Comparison of ENCODE assay signal across 9 cellular contexts in genomic region chr4:102535398-102536082, GRCh38. TPM values are rescaled to one million over a fixed set of nuclear protein-coding genes. Genes with fewer than 3 reads are reported as not detected.
DNase-seq lines count a peak whose midpoint lies in the region; ATAC-seq, FAIRE-seq and TF ChIP-seq lines count a peak whose summit lies in the region.
"Had no signal": no experiment of that assay in that cellular context is flagged by ENCODE, and none has a peak within 500 bp of the region (broad histone marks: within the 10 kb centered on the region; RNA-seq: fewer than 3 reads in every experiment).

No MANE protein-coding gene starts in this region.

- ATAC-seq in GM19372 (IDR thresholded peaks at IDR 0.05; ENCODE audit: low read depth, unreplicated experiment): peak; percentile 66
- ATAC-seq in HG03432 (IDR thresholded peaks at IDR 0.05; ENCODE audit: unreplicated experiment): peak; percentile 86
- ATAC-seq in GM12878: peak; percentile 78

- no peaks in the 10 kb centered on the region for H4K20me1 ChIP-seq in GM12878 (ENCODE audit: control insufficient read depth, insufficient read depth)
- 0 out of 2 replicates have a peak, but pooled peaks cover 3% of the 10 kb centered on the region for H4K20me1 ChIP-seq in MM.1S (ENCODE audit: insufficient read depth, low read length)

- no peak for FAIRE-seq in GM12878 (lab: Jason Lieb, UNC)
- FAIRE-seq: endometrium had no signal

- H3K79me2 ChIP-seq in GM12878 (ENCODE audit: control insufficient read depth, insufficient read depth, low read length): peaks cover 53% of the 10 kb centered on the region
- H3K79me2 ChIP-seq in MM.1S (ENCODE audit: low read length): peaks cover 69% of the 10 kb centered on the region

- TF ChIP-seq POLR2A in GM12878 (IDR thresholded peaks at IDR 0.05; ENCODE audit: low read depth, low read length): no peak

- CTCF ChIA-PET in GM12878 (lab: Yijun Ruan, JAX): interaction anchor here (1.7 to 2.9 kb wide), 2 partner anchors 10 to 11 kb away, joined by 7 to 25 read pairs; no protein-coding TSS in a partner anchor

- peaks cover 17% of the 10 kb centered on the region for H3K4me1 ChIP-seq in GM12878 (ENCODE audit: control insufficient read depth, insufficient read depth, low read length)
- peaks cover 22% of the 10 kb centered on the region for H3K4me1 ChIP-seq in MM.1S (ENCODE audit: low read length)

- H3K27me3 ChIP-seq in GM12878 (replicated peaks in 1 of 2; ENCODE audit: control insufficient read depth in 2 of 2, insufficient read depth in 2 of 2, low read length in 1 of 2) (no peaks in the 10 kb centered on the region), MM.1S (replicated peaks; ENCODE audit: insufficient read depth, low read length) (no peaks in the 10 kb centered on the region)

- H3K36me3 ChIP-seq in GM12878 (ENCODE audit: control insufficient read depth in 2 of 2, insufficient read depth in 2 of 2, low read length in 1 of 2) (peaks cover 3 to 22% of the 10 kb centered on the region in 2 experiments), MM.1S (replicated peaks; ENCODE audit: insufficient read depth, low read length) (0 out of 2 replicates have a peak, but pooled peaks cover 6% of the 10 kb centered on the region)

- H3K4me2 ChIP-seq in GM12878 (ENCODE audit: control insufficient read depth, insufficient read depth): peak overlapping the region; percentile 28; the same call in 1 of the 2 replicates
- no peak overlapping the region for H3K4me2 ChIP-seq in MM.1S (ENCODE audit: low read depth, low read length)

- BruUV-seq in GM12878 (replicated peaks; lab: Mats Ljungman, UMichigan): no TSS peak

- TF ChIP-seq RAD21 in GM12878 (IDR thresholded peaks at IDR 0.05; ENCODE audit: insufficient read depth, low read depth, low read length): no peak

- peak in 1 of 2 experiments; percentile 77; a peak in 2 of 4 replicates for TF ChIP-seq EP300 in GM12878 (IDR thresholded peaks at IDR 0.05; ENCODE audit: borderline replicate concordance in 1 of 2, control insufficient read depth in 1 of 2, low read depth in 2 of 2, low read length in 2 of 2)

- H3K27ac ChIP-seq in GM12878 (ENCODE audit: control insufficient read depth, insufficient read depth) (peak overlapping the region; percentile 29; the same call in 1 of the 2 replicates), MM.1S (ENCODE audit: low read length) (no peak overlapping the region)

- no peak for TF ChIP-seq CTCF in GM12878 (IDR thresholded peaks at IDR 0.05 in 2 of 3, conservative IDR thresholded peaks at IDR 0.05 in 1 of 3; ENCODE audit: control insufficient read depth in 2 of 3, extremely low read depth in 1 of 3, insufficient read depth in 1 of 3, low read depth in 3 of 3, low read length in 3 of 3)
- no peak for TF ChIP-seq CTCF in MM.1S (IDR thresholded peaks at IDR 0.05; ENCODE audit: low read length)

- H3K4me3 ChIP-seq in GM12878 (no peak overlapping the region), MM.1S (ENCODE audit: low read length) (no peak overlapping the region)

- H2AFZ ChIP-seq in GM12878 (ENCODE audit: control insufficient read depth, low read depth, low read length) (no peak overlapping the region), MM.1S (ENCODE audit: low read length) (no peak overlapping the region)

- no peaks in the 10 kb centered on the region for H3K9me3 ChIP-seq in GM12878 (replicated peaks; ENCODE audit: control insufficient read depth, insufficient read depth, low read length)
- H3K9me3 ChIP-seq in MM.1S (replicated peaks; ENCODE audit: insufficient read depth, low read length): no peaks in the 10 kb centered on the region

- in situ Hi-C loops in GM12878 (cut with MboI) (no loop called here), G401 (cut with HindIII; ENCODE audit: low sequenced_read_pairs) (no loop called here)

- H3F3A ChIP-seq in MM.1S (ENCODE audit: insufficient read depth, low read length): peaks cover 7% of the 10 kb centered on the region; the same call in 1 of the 2 replicates

- no peaks in the 10 kb centered on the region for H3K9me2 ChIP-seq in MM.1S (replicated peaks; ENCODE audit: insufficient read depth, low read length)

- RAD21 ChIA-PET in GM12878 (lab: Charles Lee; ENCODE audit: unreplicated experiment): interaction anchor here (1.5 to 2.1 kb wide), 3 partner anchors 8 to 35 kb away, joined by 6 to 11 read pairs (median 6); partner anchors contain the start of gene NFKB1

- SMC1A ChIA-PET in GM12878 (lab: Charles Lee; ENCODE audit: uncharacterized antibody, unreplicated experiment): interaction anchor here (1.3 to 6.4 kb wide), 6 partner anchors 12 to 33 kb away, joined by 3 to 81 read pairs (median 12); no protein-coding TSS in a partner anchor

- intact Hi-C loops in GM12878 (cut with micrococcal nuclease; ENCODE audit: unreplicated experiment): no loop called here

- WGBS in GM12878 (ENCODE audit: insufficient coverage, insufficient replicate concordance, low lambda C conversion rate, missing lambda C conversion rate): 34% methylated on average over 4 of the region's 4 CpGs

- H3K9ac ChIP-seq in GM12878 (ENCODE audit: control insufficient read depth, insufficient read depth, low read length) (no peak overlapping the region), MM.1S (ENCODE audit: low read length) (no peak overlapping the region)

- POLR2A ChIA-PET in GM12878 (lab: Charles Lee): interaction anchor here (0.6 to 1.0 kb wide), 4 partner anchors 9 to 50 kb away, joined by 3 to 4 read pairs (median 3); no protein-coding TSS in a partner anchor

- DNase-seq in AG08395 (ENCODE audit: low spot score): peak; percentile 52
- no peak for DNase-seq in GM12878 (ENCODE audit: low read depth, low spot score)
- no peak for DNase-seq in hypothalamus (lab: John Stamatoyannopoulos, UW)
- no peak for DNase-seq in G401 (ENCODE audit: low spot score)
- no peak for DNase-seq in MM.1S
- DNase-seq in NCI-H146 (lab: John Stamatoyannopoulos, UW): no peak

TF ChIP-seq in GM12878, 131 proteins besides CTCF, POLR2A, EP300 and RAD21 (continues in another document):
- TF ChIP-seq STAT3 (IDR thresholded peaks at IDR 0.05; ENCODE audit: low read depth, low read length) (no peak), ZNF384 (IDR thresholded peaks at IDR 0.05; ENCODE audit: borderline replicate concordance, low read depth, low read length) (peak; percentile 53; the same call in 1 of the 2 replicates), BACH1 (IDR thresholded peaks at IDR 0.05; ENCODE audit: borderline replicate concordance) (no peak), MTA2 (IDR thresholded peaks at IDR 0.05; ENCODE audit: low read depth) (peak; percentile 40), BCL11A (IDR thresholded peaks at IDR 0.05; ENCODE audit: low read depth, low read length) (peak; percentile 90; the same call in 1 of the 2 replicates), CEBPB (IDR thresholded peaks at IDR 0.05; ENCODE audit: borderline replicate concordance in 1 of 2, low read depth in 2 of 2, low read length in 2 of 2) (peak in 1 of 2 experiments; percentile 33; a peak in 1 of 4 replicates), ZBTB11 (CRISPR knock-in tag; IDR thresholded peaks at IDR 0.05) (no peak), LARP7 (IDR thresholded peaks at IDR 0.05) (no peak), CBX3 (IDR thresholded peaks at IDR 0.05; ENCODE audit: borderline replicate concordance, low read depth) (no peak), FOXM1 (IDR thresholded peaks at IDR 0.05; ENCODE audit: low read depth, low read length) (peak; percentile 71; the same call in 1 of the 2 replicates), MYC (IDR thresholded peaks at IDR 0.05; ENCODE audit: insufficient read depth, insufficient read length, insufficient replicate concordance, low read length, severe bottlenecking) (no peak), JUNB (IDR thresholded peaks at IDR 0.05) (peak; percentile 99), POLR2AphosphoS2 (IDR thresholded peaks at IDR 0.05; ENCODE audit: low read depth, low read length) (no peak)

RNA-seq across cellular contexts. Expression of gene NFKB1, which starts 34.4 kb away (rescaled TPM):
- 92.3 and 97.9 TPM in 2 replicates for total RNA-seq in GM12878 (2013; cell fraction: nucleolus; rRNA removed)
- total RNA-seq in GM12878 (2014; rRNA removed) (51.0 and 53.0 TPM in 2 replicates), GM12878 (2014; rRNA removed; fragmentation: Illumina TruSeq; extraction: Trizol) (67.4 and 68.6 TPM in 2 replicates), GM12878 (2021) (106 and 110 TPM in 2 replicates)
- 43.4 TPM for polyA plus RNA-seq in GM12878 (2011; ENCODE audit: low read depth)
- polyA plus RNA-seq in GM12878 (2011; rRNA removed) (67.0 and 69.7 TPM in 2 replicates), GM12878 (2014; fragmentation: Illumina TruSeq; extraction: Trizol) (82.1 and 85.3 TPM in 2 replicates), GM12878 (2014; fragmentation: Nextera tagmentation; extraction: Ambion mirVana) (10 to 100 TPM; 20.8 to 32.7 TPM), GM12878 (2014; rRNA removed) (61.6 and 62.3 TPM in 2 replicates), GM12878 (2016; fragmentation: Nextera tagmentation; extraction: Ambion mirVana) (1 to 10 TPM; 8.7 to 9.0 TPM)
- 66.5 and 76.6 TPM in 2 replicates for polyA plus RNA-seq in GM12878 (2011; cell fraction: cytosol; rRNA removed)
- polyA plus RNA-seq in GM12878 (2011; cell fraction: nucleus; rRNA removed): 68.3 and 72.4 TPM in 2 replicates
- polyA plus RNA-seq in GM12878 (2012): 46.4 and 59.8 TPM in 2 replicates
- 104 and 111 TPM in 2 replicates for polyA minus RNA-seq in GM12878 (2011; rRNA and poly(A)+ RNA removed)
- 35.4 and 41.8 TPM in 2 replicates for polyA minus RNA-seq in GM12878 (2011; cell fraction: cytosol; rRNA and poly(A)+ RNA removed)
- polyA minus RNA-seq in GM12878 (2011; cell fraction: nucleus; rRNA and poly(A)+ RNA removed): 42.3 and 64.8 TPM in 2 replicates
- total RNA-seq in G401 (2014; rRNA removed; shearing (Covaris generic)): 14.6 and 16.6 TPM in 2 replicates
